In genomic region chr11:35615911-35616900, GRCh38 we compare ENCODE assay signal across 8 cellular contexts. TPM values are rescaled to one million over a fixed set of nuclear protein-coding genes. Genes with fewer than 3 reads are reported as not detected.
A peak's percentile ranks its signal among the peaks of the same experiment; 100 is the strongest.
DNase-seq lines count a peak whose midpoint lies in the region; ATAC-seq and TF ChIP-seq lines count a peak whose summit lies in the region.

No MANE protein-coding gene starts in this region.

- peak overlapping the region; percentile 18 for H3K27ac ChIP-seq in brain microvascular endothelial cell

- H3K27ac Mint-ChIP-seq in activated CD8-positive, alpha-beta memory T cell treated with anti-CD3 and anti-CD28 coated beads, Interleukin-2, amount 10 ng/mL, durations not matched to agents 7 days and 5 days = no peak overlapping the region

- CTCF ChIA-PET in activated CD8-positive, alpha-beta memory T cell treated with anti-CD3 and anti-CD28 coated beads, Interleukin-2, amount 10 ng/mL, durations not matched to agents 7 days and 5 days (lab: Charles Lee) = interaction anchor here (1.0 to 2.0 kb wide), 6 partner anchors 11 to 650 kb away, joined by 3 to 19 read pairs (median 3); no protein-coding TSS in a partner anchor

- H3K36me3 Mint-ChIP-seq in activated CD8-positive, alpha-beta memory T cell treated with anti-CD3 and anti-CD28 coated beads, Interleukin-2, amount 10 ng/mL, durations not matched to agents 7 days and 5 days = no peaks in the 10 kb centered on the region

- H3K9me3 Mint-ChIP-seq in activated CD8-positive, alpha-beta memory T cell treated with anti-CD3 and anti-CD28 coated beads, Interleukin-2, amount 10 ng/mL, durations not matched to agents 7 days and 5 days (ENCODE audit: low read depth) = no peaks in the 10 kb centered on the region

- H3K4me1 Mint-ChIP-seq in activated CD8-positive, alpha-beta memory T cell treated with anti-CD3 and anti-CD28 coated beads, Interleukin-2, amount 10 ng/mL, durations not matched to agents 7 days and 5 days = peaks cover 4% of the 10 kb centered on the region

- TF ChIP-seq POLR2A in GM18505 (IDR thresholded peaks at IDR 0.05; ENCODE audit: borderline replicate concordance, extremely low read depth, insufficient read depth, insufficient read length) = no peak

- H3K27me3 Mint-ChIP-seq in activated CD8-positive, alpha-beta memory T cell treated with anti-CD3 and anti-CD28 coated beads, Interleukin-2, amount 10 ng/mL, durations not matched to agents 7 days and 5 days = peaks cover 54% of the 10 kb centered on the region

- no peak overlapping the region for H3K4me3 ChIP-seq in HFF-Myc (replicated peaks; ENCODE audit: low read depth, low read length)
- H3K4me3 ChIP-seq in brain microvascular endothelial cell (ENCODE audit: low read depth, low read length) = no peak overlapping the region

- in situ Hi-C loops in brain microvascular endothelial cell (cut with HindIII; ENCODE audit: low pct_ligation_motif_present, low sequenced_read_pairs) = loop anchor here (25.0 kb wide), 1 partner anchor 646 kb away; no protein-coding TSS in a partner anchor

- H3K36me3 ChIP-seq in brain microvascular endothelial cell (replicated peaks) = no peaks in the 10 kb centered on the region

- peak; percentile 51 for DNase-seq in DMS 273 treated with DMSO at 0.1 percent for 48 hours (lab: John Stamatoyannopoulos, UW)
- no peak for DNase-seq in HFF-Myc (ENCODE audit: extremely low read depth, low read depth)
- DNase-seq in NCI-H82 (lab: John Stamatoyannopoulos, UW) = peak; percentile 90
- DNase-seq in brain microvascular endothelial cell = peak; percentile 63
- DNase-seq in left kidney (ENCODE audit: low read depth, low spot score) = peak; percentile 73
- no peak for DNase-seq in activated CD8-positive, alpha-beta memory T cell treated with anti-CD3 and anti-CD28 coated beads, Interleukin-2, amount 10 ng/mL, durations not matched to agents 7 days and 5 days

- H3K27me3 ChIP-seq in brain microvascular endothelial cell (replicated peaks) = no peaks in the 10 kb centered on the region

- TF ChIP-seq CTCF in HFF-Myc (IDR thresholded peaks at IDR 0.05; ENCODE audit: low read depth, low read length, missing control alignments) (peak; percentile 62), brain microvascular endothelial cell (IDR thresholded peaks at IDR 0.05; ENCODE audit: low read depth, low read length, missing control alignments) (peak; percentile 63)

- no peak for ATAC-seq in GM18505 (IDR thresholded peaks at IDR 0.05; ENCODE audit: unreplicated experiment)
- ATAC-seq in GM18858 (IDR thresholded peaks at IDR 0.05; ENCODE audit: unreplicated experiment) = no peak
- no peak for ATAC-seq in activated CD8-positive, alpha-beta memory T cell treated with anti-CD3 and anti-CD28 coated beads, Interleukin-2, amount 10 ng/mL, durations not matched to agents 7 days and 5 days

- H3K4me3 Mint-ChIP-seq in activated CD8-positive, alpha-beta memory T cell treated with anti-CD3 and anti-CD28 coated beads, Interleukin-2, amount 10 ng/mL, durations not matched to agents 7 days and 5 days = no peak overlapping the region

RNA-seq across cellular contexts. Expression of gene FJX1, which starts 2.1 kb away (rescaled TPM):
- under 1 TPM in 1 of 2 experiments, not detected in 1; 0.33 TPM for total RNA-seq in activated CD8-positive, alpha-beta memory T cell treated with anti-CD3 and anti-CD28 coated beads, Interleukin-2, amount 10 ng/mL, durations not matched to agents 7 days and 5 days

RNA-seq across cellular contexts. Expression of gene TRIM44, which starts 46.4 kb away (rescaled TPM):
- 10 to 100 TPM; 23.1 to 24.2 TPM for total RNA-seq in activated CD8-positive, alpha-beta memory T cell treated with anti-CD3 and anti-CD28 coated beads, Interleukin-2, amount 10 ng/mL, durations not matched to agents 7 days and 5 days

Comparison
In these comparisons a context has a peak if more than half of its experiments do, and no peak if none do; other contexts are left out.
1. DNase-seq: peak in DMS 273 treated with DMSO at 0.1 percent for 48 hours (single experiment), NCI-H82 (single experiment), brain microvascular endothelial cell (single experiment) and left kidney (single experiment); none in HFF-Myc (single experiment) and activated CD8-positive, alpha-beta memory T cell treated with anti-CD3 and anti-CD28 coated beads, Interleukin-2, amount 10 ng/mL, durations not matched to agents 7 days and 5 days (single experiment).